In the genomic region with DNA sequence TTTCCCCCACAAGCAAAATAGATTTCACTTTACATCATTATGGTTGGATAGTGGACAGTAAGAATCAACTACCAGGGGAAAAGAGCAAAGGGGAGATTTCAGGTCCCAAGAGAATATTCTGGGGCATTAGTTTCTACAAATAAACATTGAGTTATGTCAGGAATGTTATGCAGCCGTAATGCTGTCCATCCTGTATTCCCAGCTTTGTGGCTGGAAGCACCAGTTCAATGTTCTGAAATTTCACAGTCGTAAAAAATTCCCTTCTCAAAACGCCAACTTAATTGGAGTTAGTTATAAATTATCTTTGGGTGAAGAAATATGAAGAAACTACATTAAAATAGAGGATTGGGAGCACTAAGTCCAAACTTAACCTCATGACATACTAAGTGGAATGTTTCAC, we compare ENCODE assay signal across 13 cellular contexts.
DNase-seq lines count a peak whose midpoint lies in the region; ATAC-seq and TF ChIP-seq lines count a peak whose summit lies in the region.
"Had no signal": no experiment of that assay in that cellular context is flagged by ENCODE, and none has a peak within 500 bp of the region (broad histone marks: within the 10 kb centered on the region; RNA-seq: fewer than 3 reads in every experiment).

No MANE protein-coding gene starts in this region.

- no peak for TF ChIP-seq CTCF in choroid plexus epithelial cell (conservative IDR thresholded peaks at IDR 0.05; ENCODE audit: low read depth, low read length)

- peak overlapping the region; percentile 13 for H3K4me3 ChIP-seq in choroid plexus epithelial cell (ENCODE audit: low read depth, low read length)
- H3K4me3 ChIP-seq: thyroid gland had no signal

- no peak for ATAC-seq in GM19328 (IDR thresholded peaks at IDR 0.05; ENCODE audit: unreplicated experiment)

- in situ Hi-C loops in ACHN (cut with HindIII; ENCODE audit: low pct_ligation_motif_present, low pct_unique_long_range_greater_than_20kb, low sequenced_read_pairs) = no loop called here

- DNase-seq in ACHN (peak; percentile 57), HS-27A (ENCODE audit: low read depth) (peak; percentile 39), choroid plexus epithelial cell (ENCODE audit: low read depth) (peak; percentile 81), left kidney (ENCODE audit: low read depth, low spot score) (peak; percentile 73), DMS153 treated with DMSO at 0.1 percent for 48 hours (lab: John Stamatoyannopoulos, UW; ENCODE audit: unreplicated experiment) (no peak), hippocampal formation (lab: John Stamatoyannopoulos, UW) (no peak), GM19240 (ENCODE audit: insufficient read length, low spot score) (no peak)
- DNase-seq: activated T-cell treated with anti-CD3 and anti-CD28 coated beads, Interleukin-2, amount 50 U/mL, for 24 hours; C1 segment of cervical spinal cord; cortex of kidney; NCI-H187; thyroid gland had no signal

Comparison
In these comparisons a context has a peak if more than half of its experiments do, and no peak if none do; other contexts are left out.
1. DNase-seq: peak in ACHN (single experiment), HS-27A (single experiment), choroid plexus epithelial cell (single experiment) and left kidney (single experiment); none in DMS153 treated with DMSO at 0.1 percent for 48 hours (single experiment), hippocampal formation (0 of 2) and GM19240 (single experiment).